Comparison of ENCODE assay signal across 29 cellular contexts in the genomic region with DNA sequence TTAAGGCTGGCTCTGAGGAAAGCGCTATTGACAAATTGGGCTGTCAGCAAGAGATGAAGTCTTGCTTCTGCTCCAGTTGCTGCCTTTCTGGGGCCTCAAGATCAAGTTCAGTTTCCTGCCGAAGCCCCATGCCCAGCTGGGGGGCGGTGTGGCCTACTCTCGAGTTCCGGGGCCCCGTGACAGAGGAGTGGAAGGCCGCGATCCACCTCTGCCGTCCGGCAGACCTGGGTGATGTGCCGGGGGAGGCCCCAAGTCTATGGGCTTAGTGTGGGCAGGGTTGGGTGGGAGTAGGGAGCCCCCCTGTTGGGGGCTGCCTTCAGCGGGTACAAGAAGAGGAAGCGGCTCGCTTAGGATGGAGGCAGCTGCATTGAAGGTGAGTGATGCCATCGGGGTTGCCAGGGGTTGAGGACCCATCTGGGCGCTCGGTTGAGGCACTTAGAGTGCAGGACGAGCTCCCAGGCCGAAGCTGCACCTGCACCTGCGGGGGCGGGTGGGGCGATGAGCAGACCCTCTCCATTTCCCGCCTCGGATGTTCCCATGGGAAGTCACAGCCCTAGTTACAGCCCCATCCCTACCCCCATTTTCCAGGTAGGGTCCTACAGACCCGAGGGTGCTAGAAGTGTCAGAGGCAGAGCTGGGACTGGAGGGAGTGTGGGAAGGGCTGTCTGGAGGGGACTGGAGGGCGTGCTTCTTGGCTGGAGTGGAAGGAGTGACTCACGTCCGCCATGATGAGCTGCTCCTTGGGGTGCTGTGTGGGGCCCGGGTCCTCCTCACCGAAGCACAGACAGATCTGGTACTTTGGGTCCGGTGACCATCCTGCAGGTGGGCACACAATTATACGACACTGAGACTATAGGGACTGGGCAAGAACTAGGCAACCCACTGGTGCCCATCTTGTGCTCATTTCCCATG. TPM values are rescaled to one million over a fixed set of nuclear protein-coding genes. Genes with fewer than 3 reads are reported as not detected.
"Had no signal": no experiment of that assay in that cellular context is flagged by ENCODE, and none has a peak within 500 bp of the region (broad histone marks: within the 10 kb centered on the region; RNA-seq: fewer than 3 reads in every experiment).

No MANE protein-coding gene starts in this region.

- H3K27ac ChIP-seq: dorsolateral prefrontal cortex, epithelial cell of prostate, gastrocnemius medialis, lower lobe of right lung, ovary, psoas muscle, skin epidermis, spleen, testis, tibial artery had no signal

- H3K36me3 ChIP-seq: gastrocnemius medialis, lower lobe of right lung, ovary, spleen, tibial artery had no signal

- H3K9me3 ChIP-seq: gastrocnemius medialis, lower lobe of right lung, ovary, psoas muscle, spleen, testis, tibial artery had no signal

- FAIRE-seq: keratinocyte had no signal

- H3K4me3 Mint-ChIP-seq: endodermal cell; naive thymus-derived CD8-positive, alpha-beta T cell; nephron progenitor cell; stimulated activated memory B cell treated with anti-CD40 and anti-IgM and Interleukin-4, amounts not matched to agents 10 μg/mL and 1 μg/mL and 100 μg/mL, for 72 hours; type B pancreatic cell had no signal

- H3K27ac Mint-ChIP-seq: endodermal cell; nephron progenitor cell; stimulated activated memory B cell treated with anti-CD40 and anti-IgM and Interleukin-4, amounts not matched to agents 10 μg/mL and 1 μg/mL and 100 μg/mL, for 72 hours; type B pancreatic cell had no signal

- H3K36me3 Mint-ChIP-seq: naive thymus-derived CD8-positive, alpha-beta T cell; stimulated activated memory B cell treated with anti-CD40 and anti-IgM and Interleukin-4, amounts not matched to agents 10 μg/mL and 1 μg/mL and 100 μg/mL, for 72 hours; type B pancreatic cell had no signal

- ATAC-seq: gastrocnemius medialis; left ventricle myocardium superior; lower lobe of right lung; naive thymus-derived CD8-positive, alpha-beta T cell; psoas muscle; right cardiac atrium; stimulated activated memory B cell treated with anti-CD40 and anti-IgM and Interleukin-4, amounts not matched to agents 10 μg/mL and 1 μg/mL and 100 μg/mL, for 72 hours; stimulated activated naive CD8-positive, alpha-beta T cell treated with anti-CD3 and anti-CD28 coated beads, Interleukin-15, Interleukin-2, amounts not matched to agents 100 U/mL and 50 U/mL, for 24 hours had no signal

- H3K4me3 ChIP-seq: dorsolateral prefrontal cortex, gastrocnemius medialis, lower lobe of right lung, ovary, psoas muscle, skin epidermis, spleen, testis, tibial artery had no signal

- H3K27me3 ChIP-seq: ovary, testis had no signal

- H3K4me1 ChIP-seq: testis had no signal

- H3K4me1 Mint-ChIP-seq: endodermal cell; naive thymus-derived CD8-positive, alpha-beta T cell; stimulated activated memory B cell treated with anti-CD40 and anti-IgM and Interleukin-4, amounts not matched to agents 10 μg/mL and 1 μg/mL and 100 μg/mL, for 72 hours had no signal

- DNase-seq: dorsolateral prefrontal cortex; effector CD4-positive, alpha-beta T cell; endodermal cell; foreskin fibroblast; gastrocnemius medialis; head of caudate nucleus; left ventricle myocardium superior; lower lobe of right lung; naive thymus-derived CD8-positive, alpha-beta T cell; nephron progenitor cell; occipital lobe; ovary; posterior cingulate gyrus; psoas muscle; spleen; stimulated activated CD4-positive, alpha-beta T cell treated with anti-CD3 and anti-CD28 coated beads, Interleukin-4, amount 100 ng/mL, for 4 hours; stimulated activated naive CD8-positive, alpha-beta T cell treated with anti-CD3 and anti-CD28 coated beads, Interleukin-15, Interleukin-2, amounts not matched to agents 100 U/mL and 50 U/mL, for 24 hours; testis; tibial artery had no signal

RNA-seq across cellular contexts. Expression of gene FOXS1, which starts 2.9 kb away (rescaled TPM):
- total RNA-seq: endodermal cell; mesenteric fat pad; naive thymus-derived CD8-positive, alpha-beta T cell had no signal
- polyA plus RNA-seq: keratinocyte; naive thymus-derived CD8-positive, alpha-beta T cell had no signal

RNA-seq across cellular contexts. Expression of gene DUSP15, which starts 22.0 kb away (rescaled TPM):
- total RNA-seq: naive thymus-derived CD8-positive, alpha-beta T cell had no signal
- polyA plus RNA-seq: keratinocyte; naive thymus-derived CD8-positive, alpha-beta T cell had no signal

RNA-seq across cellular contexts. Expression of gene TTLL9, which starts 22.1 kb away (rescaled TPM):
- total RNA-seq: gastrocnemius medialis; left ventricle myocardium superior; myocyte; naive thymus-derived CD8-positive, alpha-beta T cell; psoas muscle had no signal
- polyA plus RNA-seq: keratinocyte; naive thymus-derived CD8-positive, alpha-beta T cell had no signal

RNA-seq across cellular contexts. Expression of gene MYLK2, which starts 29.2 kb away (rescaled TPM):
- total RNA-seq: lower lobe of right lung; mesenteric fat pad; naive thymus-derived CD8-positive, alpha-beta T cell; renal cortical epithelial cell had no signal
- polyA plus RNA-seq: naive thymus-derived CD8-positive, alpha-beta T cell; urinary bladder had no signal
